In genomic region chr2:152413228-152414030, GRCh38 we compare ENCODE assay signal across 24 cellular contexts.
A peak's percentile ranks its signal among the peaks of the same experiment; 100 is the strongest.
DNase-seq lines count a peak whose midpoint lies in the region; ATAC-seq, FAIRE-seq and TF ChIP-seq lines count a peak whose summit lies in the region.
"Had no signal": no experiment of that assay in that cellular context is flagged by ENCODE, and none has a peak within 500 bp of the region (broad histone marks: within the 10 kb centered on the region; RNA-seq: fewer than 3 reads in every experiment).

No MANE protein-coding gene starts in this region.

- intact Hi-C loops in endothelial cell of umbilical vein (cut with micrococcal nuclease), result no loop called here
- intact Hi-C loops in mucosa of descending colon (cut with DNase I, micrococcal nuclease), result no loop called here

- H3K36me3 ChIP-seq in SK-N-SH (replicated peaks in 1 of 2; ENCODE audit: control insufficient read depth in 1 of 2, insufficient read depth in 2 of 2, low read length in 1 of 2), result no peaks in the 10 kb centered on the region
- no peaks in the 10 kb centered on the region for H3K36me3 ChIP-seq in endothelial cell of umbilical vein (ENCODE audit: control insufficient read depth in 2 of 2, extremely low read depth in 1 of 2, insufficient read depth in 2 of 2, low read length in 2 of 2)
- no peaks in the 10 kb centered on the region for H3K36me3 ChIP-seq in neural progenitor cell
- no peaks in the 10 kb centered on the region for H3K36me3 ChIP-seq in mucosa of descending colon (ENCODE audit: low read depth)
- H3K36me3 ChIP-seq in small intestine (ENCODE audit: control insufficient read depth in 2 of 2, insufficient read depth in 2 of 2, low read length in 2 of 2), result no peaks in the 10 kb centered on the region
- H3K36me3 ChIP-seq: thyroid gland had no signal

- CTCF ChIA-PET in SK-N-SH (lab: Yijun Ruan, JAX) (no interaction called here), endothelial cell of umbilical vein (lab: Charles Lee) (interaction anchor here (6.0 kb wide), 1 partner anchor 10 kb away, joined by 31 read pairs; no protein-coding TSS in a partner anchor)

- DNase-seq in COLO829 (ENCODE audit: low spot score) (peak; percentile 82), SK-N-SH (no peak), endothelial cell of umbilical vein (ENCODE audit: low read depth, low spot score) (peak; percentile 46), neural progenitor cell (ENCODE audit: low spot score) (peak; percentile 67), mucosa of descending colon (no peak), small intestine (no peak)
- no peak for DNase-seq in stimulated activated effector memory CD8-positive, alpha-beta T cell treated with anti-CD3 and anti-CD28 coated beads, Interleukin-12 subunit alpha, Interleukin-12 subunit beta, amount 100 ng/mL, for 72 hours (ENCODE audit: low spot score in 2 of 2)
- DNase-seq: activated naive CD4-positive, alpha-beta T cell treated with anti-CD3 and anti-CD28 coated beads, Interleukin-2, amount 50 U/mL, for 16 hours; effector CD8-positive, alpha-beta T cell; EL; H7; NCI-H1092; NCI-H187; stimulated activated CD4-positive, alpha-beta T cell treated with anti-CD3 and anti-CD28 coated beads, Interleukin-4, amount 100 ng/mL, for 24 hours; stimulated activated naive CD4-positive, alpha-beta T cell; T-helper 2 cell; thyroid gland had no signal

- no peak for TF ChIP-seq POLR2A in endothelial cell of umbilical vein (IDR thresholded peaks at IDR 0.05; ENCODE audit: low read depth, low read length)

- H3K9me3 Mint-ChIP-seq in neural progenitor cell, result no peaks in the 10 kb centered on the region
- no peaks in the 10 kb centered on the region for H3K9me3 Mint-ChIP-seq in stimulated activated effector memory CD8-positive, alpha-beta T cell treated with anti-CD3 and anti-CD28 coated beads, Interleukin-12 subunit alpha, Interleukin-12 subunit beta, amount 100 ng/mL, for 72 hours

- FAIRE-seq in endothelial cell of umbilical vein (lab: Jason Lieb, UNC) (no peak), small intestine (lab: Jason Lieb, UNC) (no peak)
- FAIRE-seq: GM12892 had no signal

- H3K27me3 ChIP-seq in SK-N-SH (ENCODE audit: insufficient read depth), result no peaks in the 10 kb centered on the region
- H3K27me3 ChIP-seq in endothelial cell of umbilical vein (ENCODE audit: control insufficient read depth in 2 of 2, insufficient read depth in 2 of 2, low read length in 2 of 2), result no peaks in the 10 kb centered on the region
- no peaks in the 10 kb centered on the region for H3K27me3 ChIP-seq in neural progenitor cell
- no peaks in the 10 kb centered on the region for H3K27me3 ChIP-seq in small intestine (ENCODE audit: control insufficient read depth in 2 of 2, insufficient read depth in 2 of 2, low read length in 2 of 2)
- H3K27me3 ChIP-seq: thyroid gland had no signal

- no peaks in the 10 kb centered on the region for H3K9me1 ChIP-seq in endothelial cell of umbilical vein (replicated peaks; ENCODE audit: control insufficient read depth, extremely low read depth, insufficient read depth, low read length)

- H3K9me3 ChIP-seq in SK-N-SH, result no peaks in the 10 kb centered on the region
- no peaks in the 10 kb centered on the region for H3K9me3 ChIP-seq in endothelial cell of umbilical vein (replicated peaks; ENCODE audit: control insufficient read depth, insufficient read depth, low read length)
- H3K9me3 ChIP-seq in neural progenitor cell (ENCODE audit: low read depth), result no peaks in the 10 kb centered on the region
- no peaks in the 10 kb centered on the region for H3K9me3 ChIP-seq in mucosa of descending colon
- no peaks in the 10 kb centered on the region for H3K9me3 ChIP-seq in small intestine (ENCODE audit: control insufficient read depth, low read depth)
- H3K9me3 ChIP-seq: thyroid gland had no signal

- no peaks in the 10 kb centered on the region for H3K27me3 Mint-ChIP-seq in neural progenitor cell (ENCODE audit: insufficient read depth, low read depth)

- peaks cover 30% of the 10 kb centered on the region; the same call in 1 of the 2 replicates for H3K79me2 ChIP-seq in SK-N-SH (ENCODE audit: insufficient read depth)
- H3K79me2 ChIP-seq in endothelial cell of umbilical vein (ENCODE audit: control insufficient read depth, insufficient read depth, low read length), result peaks cover 22% of the 10 kb centered on the region
- H3K79me2 ChIP-seq in neural progenitor cell (ENCODE audit: low read depth), result peaks cover 91% of the 10 kb centered on the region

- TF ChIP-seq RAD21 in SK-N-SH (IDR thresholded peaks at IDR 0.05; ENCODE audit: low read length), result no peak

- no peaks in the 10 kb centered on the region for H3K9me2 ChIP-seq in SK-N-SH

- H2AFZ ChIP-seq in SK-N-SH (ENCODE audit: low read depth), result no peak overlapping the region
- H2AFZ ChIP-seq in endothelial cell of umbilical vein (ENCODE audit: low read depth, low read length), result no peak overlapping the region
- no peak overlapping the region for H2AFZ ChIP-seq in neural progenitor cell (replicated peaks)

- H4K20me1 ChIP-seq in SK-N-SH (ENCODE audit: insufficient read depth), result no peaks in the 10 kb centered on the region
- no peaks in the 10 kb centered on the region for H4K20me1 ChIP-seq in endothelial cell of umbilical vein (replicated peaks; ENCODE audit: control insufficient read depth, extremely low read depth, insufficient read depth, low read length)
- peaks cover 94% of the 10 kb centered on the region for H4K20me1 ChIP-seq in neural progenitor cell (ENCODE audit: low read depth)

- no peak overlapping the region for H3K27ac ChIP-seq in SK-N-SH (ENCODE audit: low read depth in 2 of 2, low read length in 1 of 2)
- H3K27ac ChIP-seq in endothelial cell of umbilical vein (ENCODE audit: insufficient read depth, low read depth, low read length), result no peak overlapping the region
- peak overlapping the region; percentile 4 for H3K27ac ChIP-seq in neural progenitor cell
- H3K27ac ChIP-seq in small intestine (ENCODE audit: low read depth in 1 of 2, low read length in 1 of 2), result no peak overlapping the region
- H3K27ac ChIP-seq: C4-2B, HL-60, RWPE1, SK-N-MC, thyroid gland, VCaP had no signal

- H3K4me2 ChIP-seq in SK-N-SH (no peak overlapping the region), endothelial cell of umbilical vein (ENCODE audit: insufficient read depth, low read length) (no peak overlapping the region), neural progenitor cell (peak overlapping the region; percentile 33)

- H3K4me3 ChIP-seq in SK-N-SH (ENCODE audit: low read depth in 2 of 2, low read length in 1 of 2), result no peak overlapping the region
- no peak overlapping the region for H3K4me3 ChIP-seq in endothelial cell of umbilical vein (replicated peaks in 1 of 3; ENCODE audit: insufficient read depth in 1 of 3, low read depth in 1 of 3, low read length in 3 of 3)
- H3K4me3 ChIP-seq in neural progenitor cell, result no peak overlapping the region
- no peak overlapping the region for H3K4me3 ChIP-seq in mucosa of descending colon
- no peak overlapping the region for H3K4me3 ChIP-seq in small intestine (ENCODE audit: low read depth in 1 of 2, low read length in 2 of 2)
- H3K4me3 ChIP-seq: SK-N-MC, thyroid gland had no signal

- dilution Hi-C loops in endothelial cell of umbilical vein (cut with MboI; ENCODE audit: extremely low pct_ligation_motif_present, low sequenced_read_pairs), result no loop called here

- H3K27ac Mint-ChIP-seq in neural progenitor cell, result no peak overlapping the region
- H3K27ac Mint-ChIP-seq in stimulated activated effector memory CD8-positive, alpha-beta T cell treated with anti-CD3 and anti-CD28 coated beads, Interleukin-12 subunit alpha, Interleukin-12 subunit beta, amount 100 ng/mL, for 72 hours, result no peak overlapping the region

- no peak for TF ChIP-seq EP300 in SK-N-SH (IDR thresholded peaks at IDR 0.05; ENCODE audit: borderline replicate concordance in 1 of 2, low read depth in 1 of 2, low read length in 1 of 2)

- H3K36me3 Mint-ChIP-seq in neural progenitor cell, result peaks cover 10% of the 10 kb centered on the region
- H3K36me3 Mint-ChIP-seq in stimulated activated effector memory CD8-positive, alpha-beta T cell treated with anti-CD3 and anti-CD28 coated beads, Interleukin-12 subunit alpha, Interleukin-12 subunit beta, amount 100 ng/mL, for 72 hours, result no peaks in the 10 kb centered on the region

- ATAC-seq in GM21717 (IDR thresholded peaks at IDR 0.05; ENCODE audit: unreplicated experiment) (no peak), mucosa of descending colon (no peak)
- ATAC-seq in stimulated activated effector memory CD8-positive, alpha-beta T cell treated with anti-CD3 and anti-CD28 coated beads, Interleukin-12 subunit alpha, Interleukin-12 subunit beta, amount 100 ng/mL, for 72 hours, result no peak

- H3K4me3 Mint-ChIP-seq in neural progenitor cell, result no peak overlapping the region
- H3K4me3 Mint-ChIP-seq in stimulated activated effector memory CD8-positive, alpha-beta T cell treated with anti-CD3 and anti-CD28 coated beads, Interleukin-12 subunit alpha, Interleukin-12 subunit beta, amount 100 ng/mL, for 72 hours, result no peak overlapping the region

- no TSS peak for BruUV-seq in endothelial cell of umbilical vein (replicated peaks; lab: Mats Ljungman, UMichigan)

- WGBS in SK-N-SH (ENCODE audit: low lambda C conversion rate), result 95% methylated on average over 3 of the region's 3 CpGs
- 81 to 94% (median 85%) methylated on average over 3 of the region's 3 CpGs for WGBS in small intestine, 3 donors

- TF ChIP-seq CTCF in SK-N-SH (IDR thresholded peaks at IDR 0.05) (no peak), endothelial cell of umbilical vein (IDR thresholded peaks at IDR 0.05; ENCODE audit: extremely low read depth in 1 of 2, insufficient read depth in 1 of 2, low read depth in 1 of 2, low read length in 2 of 2) (no peak), neural progenitor cell (IDR thresholded peaks at IDR 0.05) (no peak), mucosa of descending colon (IDR thresholded peaks at IDR 0.05) (no peak)

- POLR2A ChIA-PET in SK-N-SH (lab: Yijun Ruan, JAX) (no interaction called here), endothelial cell of umbilical vein (lab: Charles Lee) (no interaction called here)

- H3K9ac ChIP-seq in SK-N-SH (no peak overlapping the region), endothelial cell of umbilical vein (replicated peaks; ENCODE audit: extremely low read depth, insufficient read depth, low read length) (no peak overlapping the region), neural progenitor cell (no peak overlapping the region)

- no peaks in the 10 kb centered on the region for H3F3A ChIP-seq in SK-N-SH (replicated peaks; ENCODE audit: insufficient read depth)
- H3F3A ChIP-seq in neural progenitor cell (ENCODE audit: low read depth), result peaks cover 28% of the 10 kb centered on the region

- H3K4me1 ChIP-seq in SK-N-SH (ENCODE audit: control insufficient read depth in 1 of 2, insufficient read depth in 2 of 2, low read depth in 1 of 2, low read length in 1 of 2), result peaks cover 10 to 32% of the 10 kb centered on the region in 2 experiments; a peak in 3 of 4 replicates
- H3K4me1 ChIP-seq in endothelial cell of umbilical vein (ENCODE audit: control insufficient read depth, extremely low read depth, insufficient read depth, low read length), result peaks cover 23% of the 10 kb centered on the region
- H3K4me1 ChIP-seq in neural progenitor cell, result peaks cover 52% of the 10 kb centered on the region
- no peaks in the 10 kb centered on the region for H3K4me1 ChIP-seq in mucosa of descending colon (ENCODE audit: low read depth)
- H3K4me1 ChIP-seq in small intestine (ENCODE audit: control insufficient read depth in 2 of 2, insufficient read depth in 1 of 2, low read depth in 1 of 2, low read length in 1 of 2), result peaks cover 0 to 3% of the 10 kb centered on the region in 2 donors

- peaks cover 43% of the 10 kb centered on the region for H3K4me1 Mint-ChIP-seq in neural progenitor cell
- no peaks in the 10 kb centered on the region for H3K4me1 Mint-ChIP-seq in stimulated activated effector memory CD8-positive, alpha-beta T cell treated with anti-CD3 and anti-CD28 coated beads, Interleukin-12 subunit alpha, Interleukin-12 subunit beta, amount 100 ng/mL, for 72 hours

Comparison
In these comparisons a context has a peak if more than half of its experiments do, and no peak if none do; other contexts are left out.
1. DNase-seq: peak in COLO829 (single experiment), endothelial cell of umbilical vein (single experiment) and neural progenitor cell (single experiment); none in SK-N-SH (single experiment), mucosa of descending colon (0 of 3), small intestine (single experiment) and stimulated activated effector memory CD8-positive, alpha-beta T cell treated with anti-CD3 and anti-CD28 coated beads, Interleukin-12 subunit alpha, Interleukin-12 subunit beta, amount 100 ng/mL, for 72 hours (0 of 2).